Comparison of ENCODE assay signal across 1 cellular context in genomic region chr6:166515072-166515810, GRCh38.
TF ChIP-seq lines count a peak whose summit lies in the region.

No MANE protein-coding gene starts in this region.

TF ChIP-seq in SK-N-SH, 30 proteins besides CTCF, POLR2A, EP300 and RAD21 (continued from another document):
- TF ChIP-seq ZBTB33 (IDR thresholded peaks at IDR 0.05; ENCODE audit: borderline replicate concordance, low read depth) (no peak), FOXJ3 (CRISPR knock-in tag; IDR thresholded peaks at IDR 0.05) (no peak)
